11 cellular contexts compared by ENCODE assay signal in the genomic region with DNA sequence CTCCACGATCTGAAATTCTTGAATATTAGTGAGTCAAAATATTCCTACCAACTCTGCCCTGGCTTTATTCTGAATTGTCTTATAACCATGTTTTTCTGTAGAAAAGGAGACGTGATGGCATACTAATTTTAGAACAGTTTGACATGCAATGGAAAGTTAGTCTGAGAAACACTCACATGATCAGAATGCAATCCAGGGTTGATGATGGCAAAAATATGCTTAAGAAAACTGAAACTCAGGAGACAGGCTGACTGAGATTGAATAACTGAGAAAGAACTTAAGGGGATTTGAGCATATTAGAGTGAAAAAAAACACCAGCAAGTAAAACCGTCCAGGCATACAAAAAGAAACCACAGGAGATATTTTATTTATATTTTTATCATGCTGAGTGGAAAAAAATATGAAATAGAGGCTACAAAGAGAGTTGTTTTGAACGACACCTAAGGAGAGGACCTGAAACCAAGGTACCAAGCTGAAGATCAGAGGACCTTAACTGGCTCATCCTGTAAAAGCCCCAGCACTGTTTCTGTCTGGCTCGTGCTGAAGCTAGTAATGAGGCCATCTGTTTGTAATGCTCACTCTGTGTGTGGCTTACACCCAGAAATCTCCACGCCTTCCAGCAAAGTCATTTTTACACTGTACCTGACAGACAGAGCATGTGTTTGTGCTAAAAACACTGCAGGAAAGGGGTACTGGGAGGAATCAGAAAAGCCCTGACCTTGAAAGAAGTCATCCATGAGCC.
DNase-seq lines count a peak whose midpoint lies in the region; ATAC-seq and TF ChIP-seq lines count a peak whose summit lies in the region.
"Had no signal": no experiment of that assay in that cellular context is flagged by ENCODE, and none has a peak within 500 bp of the region (broad histone marks: within the 10 kb centered on the region; RNA-seq: fewer than 3 reads in every experiment).

No MANE protein-coding gene starts in this region.

- H3K36me3 ChIP-seq in breast epithelium (no peaks in the 10 kb centered on the region), ovary (no peaks in the 10 kb centered on the region), vagina (no peaks in the 10 kb centered on the region), OCI-LY7 (ENCODE audit: insufficient read depth, low read length) (no peaks in the 10 kb centered on the region)
- H3K36me3 ChIP-seq: cardiac muscle cell had no signal

- no peaks in the 10 kb centered on the region for H3K36me3 Mint-ChIP-seq in MCF 10A (ENCODE audit: insufficient read depth, unreplicated experiment)
- H3K36me3 Mint-ChIP-seq in activated T-cell treated with anti-CD3 and anti-CD28 coated beads, Interleukin-2, amount 50 U/mL, for 72 hours (ENCODE audit: insufficient read depth in 2 of 2): no peaks in the 10 kb centered on the region

- DNase-seq in breast epithelium (ENCODE audit: low spot score in 2 of 2) (no peak), MCF 10A (ENCODE audit: unreplicated experiment) (no peak), fibroblast of gingiva (ENCODE audit: low read depth) (peak; percentile 44), ovary (peak in 3 of 5 donors; percentile 10 to 19 (median 18)), vagina (ENCODE audit: extremely low spot score in 2 of 2) (no peak), OCI-LY7 (ENCODE audit: low spot score) (no peak)
- no peak for DNase-seq in activated T-cell treated with anti-CD3 and anti-CD28 coated beads, Interleukin-2, amount 50 U/mL, for 72 hours
- DNase-seq: NCI-H1048; stimulated activated naive CD4-positive, alpha-beta T cell treated with Interleukin-2 at 50 U/mL for 16 hours had no signal

- no peaks in the 10 kb centered on the region for H3K9me3 Mint-ChIP-seq in MCF 10A (ENCODE audit: unreplicated experiment)
- no peaks in the 10 kb centered on the region for H3K9me3 Mint-ChIP-seq in activated T-cell treated with anti-CD3 and anti-CD28 coated beads, Interleukin-2, amount 50 U/mL, for 72 hours

- H3K4me1 Mint-ChIP-seq in MCF 10A (ENCODE audit: insufficient read depth, unreplicated experiment): no peaks in the 10 kb centered on the region
- no peaks in the 10 kb centered on the region for H3K4me1 Mint-ChIP-seq in activated T-cell treated with anti-CD3 and anti-CD28 coated beads, Interleukin-2, amount 50 U/mL, for 72 hours (ENCODE audit: low read depth)

- H3K27ac Mint-ChIP-seq in MCF 10A (ENCODE audit: low read depth, unreplicated experiment): no peak overlapping the region
- H3K27ac Mint-ChIP-seq in activated T-cell treated with anti-CD3 and anti-CD28 coated beads, Interleukin-2, amount 50 U/mL, for 72 hours: no peak overlapping the region

- no peaks in the 10 kb centered on the region for H3K27me3 Mint-ChIP-seq in MCF 10A (ENCODE audit: insufficient read depth, unreplicated experiment)
- H3K27me3 Mint-ChIP-seq in activated T-cell treated with anti-CD3 and anti-CD28 coated beads, Interleukin-2, amount 50 U/mL, for 72 hours (ENCODE audit: low read depth): no peaks in the 10 kb centered on the region

- no peak overlapping the region for H3K4me2 ChIP-seq in OCI-LY7 (ENCODE audit: low read length)

- TF ChIP-seq POLR2A in breast epithelium (IDR thresholded peaks at IDR 0.05) (no peak), ovary (IDR thresholded peaks at IDR 0.05) (no peak), vagina (IDR thresholded peaks at IDR 0.05) (no peak)

- H3K4me3 ChIP-seq in breast epithelium (no peak overlapping the region), ovary (peak overlapping the region; percentile 3), vagina (no peak overlapping the region), OCI-LY7 (ENCODE audit: low read depth, low read length, poor library complexity, severe bottlenecking) (no peak overlapping the region)
- H3K4me3 ChIP-seq: cardiac muscle cell had no signal

- TF ChIP-seq CTCF in breast epithelium (IDR thresholded peaks at IDR 0.05) (no peak), MCF 10A (IDR thresholded peaks at IDR 0.05; ENCODE audit: unreplicated experiment) (no peak), ovary (IDR thresholded peaks at IDR 0.05) (no peak), vagina (IDR thresholded peaks at IDR 0.05) (no peak), OCI-LY7 (conservative IDR thresholded peaks at IDR 0.05; ENCODE audit: low read length) (no peak)

- H3K27me3 ChIP-seq in breast epithelium (no peaks in the 10 kb centered on the region), ovary (no peaks in the 10 kb centered on the region), vagina (no peaks in the 10 kb centered on the region)
- H3K27me3 ChIP-seq: cardiac muscle cell had no signal

- intact Hi-C loops in breast epithelium (cut with DNase I; ENCODE audit: low total_unique reads): no loop called here
- intact Hi-C loops in MCF 10A (cut with micrococcal nuclease): no loop called here
- intact Hi-C loops in ovary (cut with DNase I): no loop called here
- intact Hi-C loops in vagina (cut with DNase I): no loop called here
- intact Hi-C loops in OCI-LY7 (cut with micrococcal nuclease; ENCODE audit: unreplicated experiment): no loop called here

- WGBS in ovary, 3 donors: 6 to 12% (median 11%) methylated on average over 6 of the region's 6 CpGs

- H3K79me2 ChIP-seq in OCI-LY7 (ENCODE audit: insufficient read depth, low read depth, low read length): no peaks in the 10 kb centered on the region

- no peaks in the 10 kb centered on the region for H3K4me1 ChIP-seq in breast epithelium
- no peaks in the 10 kb centered on the region for H3K4me1 ChIP-seq in ovary (ENCODE audit: insufficient read depth)
- no peaks in the 10 kb centered on the region for H3K4me1 ChIP-seq in vagina
- H3K4me1 ChIP-seq in OCI-LY7 (ENCODE audit: insufficient read depth, low read length, poor library complexity, severe bottlenecking): no peaks in the 10 kb centered on the region

- no peak overlapping the region for H2AFZ ChIP-seq in OCI-LY7 (ENCODE audit: low read length)

- H3K9me3 ChIP-seq in breast epithelium (no peaks in the 10 kb centered on the region), ovary (no peaks in the 10 kb centered on the region), vagina (no peaks in the 10 kb centered on the region), OCI-LY7 (ENCODE audit: low read length) (no peaks in the 10 kb centered on the region)

- H3K27ac ChIP-seq in breast epithelium: peak overlapping the region; percentile 12 to 59
- H3K27ac ChIP-seq in ovary: peak overlapping the region in 1 of 2 donors; percentile 54
- H3K27ac ChIP-seq in vagina: peak overlapping the region; percentile 59
- H3K27ac ChIP-seq in OCI-LY7 (ENCODE audit: low read depth, low read length, poor library complexity, severe bottlenecking): no peak overlapping the region
- H3K27ac ChIP-seq: cardiac muscle cell had no signal

- POLR2A ChIA-PET in MCF 10A (lab: Yijun Ruan, JAX) (interaction anchor here (2.2 kb wide), 1 partner anchor 11 kb away, joined by 7 read pairs; no protein-coding TSS in a partner anchor), OCI-LY7 (lab: Charles Lee) (interaction anchor here (0.6 kb wide), 1 partner anchor 1932 kb away, joined by 3 read pairs; no protein-coding TSS in a partner anchor)

- no TSS peak for BruUV-seq in MCF 10A (replicated peaks; lab: Mats Ljungman, UMichigan)
- no TSS peak for BruUV-seq in OCI-LY7 (replicated peaks; lab: Mats Ljungman, UMichigan)

- CTCF ChIA-PET in MCF 10A (lab: Yijun Ruan, JAX) (interaction anchor here (1.1 kb wide), 1 partner anchor 197 kb away, joined by 3 read pairs; no protein-coding TSS in a partner anchor), OCI-LY7 (lab: Charles Lee; ENCODE audit: unreplicated experiment) (no interaction called here)

- ATAC-seq in activated T-cell treated with anti-CD3 and anti-CD28 coated beads, Interleukin-2, amount 50 U/mL, for 72 hours (replicated peaks in 1 of 2): no peak
- ATAC-seq in GM21723 (IDR thresholded peaks at IDR 0.05; ENCODE audit: unreplicated experiment): no peak

- no peak overlapping the region for H3K4me3 Mint-ChIP-seq in MCF 10A (ENCODE audit: unreplicated experiment)
- H3K4me3 Mint-ChIP-seq in activated T-cell treated with anti-CD3 and anti-CD28 coated beads, Interleukin-2, amount 50 U/mL, for 72 hours: no peak overlapping the region

- H3K9me2 ChIP-seq in OCI-LY7 (ENCODE audit: insufficient read depth, low read length): no peaks in the 10 kb centered on the region

- no peak for TF ChIP-seq EP300 in ovary (IDR thresholded peaks at IDR 0.05)

- no peaks in the 10 kb centered on the region for H4K20me1 ChIP-seq in OCI-LY7 (ENCODE audit: insufficient read depth, low read length)

Comparison
In these comparisons a context has a peak if more than half of its experiments do, and no peak if none do; other contexts are left out.
1. DNase-seq: peak in fibroblast of gingiva (single experiment) and ovary (3 of 5); none in breast epithelium (0 of 2), MCF 10A (single experiment), vagina (0 of 2), activated T-cell treated with anti-CD3 and anti-CD28 coated beads, Interleukin-2, amount 50 U/mL, for 72 hours (0 of 2) and OCI-LY7 (single experiment).